1 cellular context compared by ENCODE assay signal in genomic region chr15:67254238-67255175, GRCh38.
TF ChIP-seq lines count a peak whose summit lies in the region.

AAGAB (minus strand) TSS chr15:67254661; CDS start chr15:67254631, 30 bp downstream.
IQCH (plus strand) TSS chr15:67254786; CDS start chr15:67254897, 111 bp downstream.

TF ChIP-seq in K562, 482 proteins besides CTCF, POLR2A, EP300 and RAD21 (continued from another document and continues in another):
- peak; percentile 78 for TF ChIP-seq ZBTB33 (CRISPR knock-in tag; IDR thresholded peaks at IDR 0.05)
- peak; percentile 89 for TF ChIP-seq CCNT2 (IDR thresholded peaks at IDR 0.05; ENCODE audit: borderline replicate concordance, extremely low read depth, insufficient read length, low read depth, low read length)
- TF ChIP-seq STAT5A (IDR thresholded peaks at IDR 0.05; ENCODE audit: borderline replicate concordance, low read length) = peak; percentile 14; the same call in 1 of the 2 replicates
- peak; percentile 70 for TF ChIP-seq ZEB2 (IDR thresholded peaks at IDR 0.05)
- no peak for TF ChIP-seq SNAPC5 (CRISPR knock-in tag; IDR thresholded peaks at IDR 0.05)
- TF ChIP-seq ELF2 (CRISPR knock-in tag; IDR thresholded peaks at IDR 0.05) = peak; percentile 98
- peak; percentile 98 for TF ChIP-seq RB1 (IDR thresholded peaks at IDR 0.05; ENCODE audit: low read depth)
- TF ChIP-seq HES1 (IDR thresholded peaks at IDR 0.05; ENCODE audit: low read depth) = no peak
- no peak for TF ChIP-seq KAT2B (IDR thresholded peaks at IDR 0.05; ENCODE audit: low read depth, low read length)
- peak; percentile 5 to 100; a peak in 2 of 4 replicates for TF ChIP-seq FOXK2 (conservative IDR thresholded peaks at IDR 0.05 in 1 of 2, IDR thresholded peaks at IDR 0.05 in 1 of 2; ENCODE audit: low read depth in 2 of 2)
- peak; percentile 65; the same call in 1 of the 2 replicates for TF ChIP-seq FOXP4 (CRISPR knock-in tag; IDR thresholded peaks at IDR 0.05; ENCODE audit: borderline replicate concordance)
- no peak for TF ChIP-seq ZNF79 (CRISPR knock-in tag; IDR thresholded peaks at IDR 0.05; ENCODE audit: low read depth)
- TF ChIP-seq JUND (IDR thresholded peaks at IDR 0.05; ENCODE audit: borderline replicate concordance, low read depth, low read length) = peak; percentile 99
- peak; percentile 31; the same call in 1 of the 3 replicates for TF ChIP-seq JUND (tag; IDR thresholded peaks at IDR 0.05; ENCODE audit: borderline replicate concordance, low read depth, low read length)
- TF ChIP-seq SMAD1 (IDR thresholded peaks at IDR 0.05; ENCODE audit: low read depth, low read length, partially characterized antibody) = peak; percentile 31
- TF ChIP-seq, protein P1, sequence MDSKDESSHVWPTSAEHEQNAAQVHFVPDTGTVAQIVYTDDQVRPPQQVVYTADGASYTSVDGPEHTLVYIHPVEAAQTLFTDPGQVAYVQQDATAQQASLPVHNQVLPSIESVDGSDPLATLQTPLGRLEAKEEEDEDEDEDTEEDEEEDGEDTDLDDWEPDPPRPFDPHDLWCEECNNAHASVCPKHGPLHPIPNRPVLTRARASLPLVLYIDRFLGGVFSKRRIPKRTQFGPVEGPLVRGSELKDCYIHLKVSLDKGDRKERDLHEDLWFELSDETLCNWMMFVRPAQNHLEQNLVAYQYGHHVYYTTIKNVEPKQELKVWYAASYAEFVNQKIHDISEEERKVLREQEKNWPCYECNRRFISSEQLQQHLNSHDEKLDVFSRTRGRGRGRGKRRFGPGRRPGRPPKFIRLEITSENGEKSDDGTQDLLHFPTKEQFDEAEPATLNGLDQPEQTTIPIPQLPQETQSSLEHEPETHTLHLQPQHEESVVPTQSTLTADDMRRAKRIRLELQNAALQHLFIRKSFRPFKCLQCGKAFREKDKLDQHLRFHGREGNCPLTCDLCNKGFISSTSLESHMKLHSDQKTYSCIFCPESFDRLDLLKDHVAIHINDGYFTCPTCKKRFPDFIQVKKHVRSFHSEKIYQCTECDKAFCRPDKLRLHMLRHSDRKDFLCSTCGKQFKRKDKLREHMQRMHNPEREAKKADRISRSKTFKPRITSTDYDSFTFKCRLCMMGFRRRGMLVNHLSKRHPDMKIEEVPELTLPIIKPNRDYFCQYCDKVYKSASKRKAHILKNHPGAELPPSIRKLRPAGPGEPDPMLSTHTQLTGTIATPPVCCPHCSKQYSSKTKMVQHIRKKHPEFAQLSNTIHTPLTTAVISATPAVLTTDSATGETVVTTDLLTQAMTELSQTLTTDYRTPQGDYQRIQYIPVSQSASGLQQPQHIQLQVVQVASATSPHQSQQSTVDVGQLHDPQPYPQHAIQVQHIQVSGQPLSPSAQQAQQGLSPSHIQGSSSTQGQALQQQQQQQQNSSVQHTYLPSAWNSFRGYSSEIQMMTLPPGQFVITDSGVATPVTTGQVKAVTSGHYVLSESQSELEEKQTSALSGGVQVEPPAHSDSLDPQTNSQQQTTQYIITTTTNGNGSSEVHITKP (IDR thresholded peaks at IDR 0.05; ENCODE audit: partially characterized antibody) = peak; percentile 100
- no peak for TF ChIP-seq ZNF518B (CRISPR knock-in tag; IDR thresholded peaks at IDR 0.05)
- peak; percentile 60; the same call in 1 of the 2 replicates for TF ChIP-seq HMGXB4 (CRISPR knock-in tag; IDR thresholded peaks at IDR 0.05)
- TF ChIP-seq KAT8 (IDR thresholded peaks at IDR 0.05; ENCODE audit: low read depth) = no peak
- TF ChIP-seq TCF7L2 (IDR thresholded peaks at IDR 0.05; ENCODE audit: low read depth, low read length) = peak; percentile 99
- peak; percentile 92; the same call in 1 of the 2 replicates for TF ChIP-seq GTF2E2 (tag; IDR thresholded peaks at IDR 0.05)
- peak; percentile 72 for TF ChIP-seq PML (IDR thresholded peaks at IDR 0.05; ENCODE audit: low read length)
- TF ChIP-seq, protein P2, sequence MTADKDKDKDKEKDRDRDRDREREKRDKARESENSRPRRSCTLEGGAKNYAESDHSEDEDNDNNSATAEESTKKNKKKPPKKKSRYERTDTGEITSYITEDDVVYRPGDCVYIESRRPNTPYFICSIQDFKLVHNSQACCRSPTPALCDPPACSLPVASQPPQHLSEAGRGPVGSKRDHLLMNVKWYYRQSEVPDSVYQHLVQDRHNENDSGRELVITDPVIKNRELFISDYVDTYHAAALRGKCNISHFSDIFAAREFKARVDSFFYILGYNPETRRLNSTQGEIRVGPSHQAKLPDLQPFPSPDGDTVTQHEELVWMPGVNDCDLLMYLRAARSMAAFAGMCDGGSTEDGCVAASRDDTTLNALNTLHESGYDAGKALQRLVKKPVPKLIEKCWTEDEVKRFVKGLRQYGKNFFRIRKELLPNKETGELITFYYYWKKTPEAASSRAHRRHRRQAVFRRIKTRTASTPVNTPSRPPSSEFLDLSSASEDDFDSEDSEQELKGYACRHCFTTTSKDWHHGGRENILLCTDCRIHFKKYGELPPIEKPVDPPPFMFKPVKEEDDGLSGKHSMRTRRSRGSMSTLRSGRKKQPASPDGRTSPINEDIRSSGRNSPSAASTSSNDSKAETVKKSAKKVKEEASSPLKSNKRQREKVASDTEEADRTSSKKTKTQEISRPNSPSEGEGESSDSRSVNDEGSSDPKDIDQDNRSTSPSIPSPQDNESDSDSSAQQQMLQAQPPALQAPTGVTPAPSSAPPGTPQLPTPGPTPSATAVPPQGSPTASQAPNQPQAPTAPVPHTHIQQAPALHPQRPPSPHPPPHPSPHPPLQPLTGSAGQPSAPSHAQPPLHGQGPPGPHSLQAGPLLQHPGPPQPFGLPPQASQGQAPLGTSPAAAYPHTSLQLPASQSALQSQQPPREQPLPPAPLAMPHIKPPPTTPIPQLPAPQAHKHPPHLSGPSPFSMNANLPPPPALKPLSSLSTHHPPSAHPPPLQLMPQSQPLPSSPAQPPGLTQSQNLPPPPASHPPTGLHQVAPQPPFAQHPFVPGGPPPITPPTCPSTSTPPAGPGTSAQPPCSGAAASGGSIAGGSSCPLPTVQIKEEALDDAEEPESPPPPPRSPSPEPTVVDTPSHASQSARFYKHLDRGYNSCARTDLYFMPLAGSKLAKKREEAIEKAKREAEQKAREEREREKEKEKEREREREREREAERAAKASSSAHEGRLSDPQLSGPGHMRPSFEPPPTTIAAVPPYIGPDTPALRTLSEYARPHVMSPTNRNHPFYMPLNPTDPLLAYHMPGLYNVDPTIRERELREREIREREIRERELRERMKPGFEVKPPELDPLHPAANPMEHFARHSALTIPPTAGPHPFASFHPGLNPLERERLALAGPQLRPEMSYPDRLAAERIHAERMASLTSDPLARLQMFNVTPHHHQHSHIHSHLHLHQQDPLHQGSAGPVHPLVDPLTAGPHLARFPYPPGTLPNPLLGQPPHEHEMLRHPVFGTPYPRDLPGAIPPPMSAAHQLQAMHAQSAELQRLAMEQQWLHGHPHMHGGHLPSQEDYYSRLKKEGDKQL (CRISPR knock-in tag; IDR thresholded peaks at IDR 0.05; ENCODE audit: borderline replicate concordance) = no peak
- peak; percentile 91 for TF ChIP-seq GABPA (tag; conservative IDR thresholded peaks at IDR 0.05; ENCODE audit: low read depth)
- no peak for TF ChIP-seq ERF (CRISPR knock-in tag; IDR thresholded peaks at IDR 0.05)
- TF ChIP-seq TARDBP (IDR thresholded peaks at IDR 0.05) = peak; percentile 60; the same call in 1 of the 2 replicates
- no peak for TF ChIP-seq MED1 (CRISPR knock-in tag; IDR thresholded peaks at IDR 0.05; ENCODE audit: borderline replicate concordance)
- peak; percentile 63; the same call in 1 of the 2 replicates for TF ChIP-seq MAFF (IDR thresholded peaks at IDR 0.05; ENCODE audit: low read length)
- TF ChIP-seq GATA2 (CRISPR knock-in tag; IDR thresholded peaks at IDR 0.05) = peak; percentile 94
- TF ChIP-seq GABPB1 (CRISPR knock-in tag; IDR thresholded peaks at IDR 0.05) = peak; percentile 92
- TF ChIP-seq SMARCA5 (IDR thresholded peaks at IDR 0.05) = 0 out of 2 replicates have a peak, but pooled peaks have one; percentile 34
- peak; percentile 70 to 94 (median 91) for TF ChIP-seq YY1 (IDR thresholded peaks at IDR 0.05; ENCODE audit: borderline replicate concordance in 1 of 3, control insufficient read depth in 1 of 3, extremely low read depth in 1 of 3, insufficient read depth in 3 of 3, insufficient read length in 1 of 3, insufficient replicate concordance in 2 of 3, low read depth in 1 of 3, low read length in 2 of 3)
- peak; percentile 76 for TF ChIP-seq ZNF24 (IDR thresholded peaks at IDR 0.05)
- 0 out of 2 replicates have a peak, but pooled peaks have one; percentile 55 for TF ChIP-seq RBM14 (IDR thresholded peaks at IDR 0.05; ENCODE audit: borderline replicate concordance, insufficient read depth, low read depth, low read length)
- peak; percentile 33 for TF ChIP-seq FUS (optimal IDR thresholded peaks at IDR 0.05; ENCODE audit: low read depth, low read length)
- TF ChIP-seq MEF2D (tag; conservative IDR thresholded peaks at IDR 0.05; ENCODE audit: low read depth) = 0 out of 2 replicates have a peak, but pooled peaks have one; percentile 24
- TF ChIP-seq EGR1 (conservative IDR thresholded peaks at IDR 0.05) = peak; percentile 43
- TF ChIP-seq MYC (IDR thresholded peaks at IDR 0.05; ENCODE audit: low read depth, low read length) = peak; percentile 80
- TF ChIP-seq MYC (CRISPR knock-in tag; IDR thresholded peaks at IDR 0.05; ENCODE audit: borderline replicate concordance, low read depth) = peak; percentile 19; the same call in 1 of the 2 replicates
- TF ChIP-seq HMGN3 (IDR thresholded peaks at IDR 0.05; ENCODE audit: borderline replicate concordance, extremely low read depth, insufficient read length, low read depth, low read length) = peak; percentile 98
- no peak for TF ChIP-seq NR3C1 (CRISPR knock-in tag; IDR thresholded peaks at IDR 0.05)
- TF ChIP-seq NR2C2 (CRISPR knock-in tag; IDR thresholded peaks at IDR 0.05) = peak; percentile 56; the same call in 1 of the 2 replicates
- TF ChIP-seq NR2C2 (tag; IDR thresholded peaks at IDR 0.05) = peak; percentile 84
